22 cellular contexts compared by ENCODE assay signal in genomic region chr14:34233619-34234018, GRCh38.
"Had no signal": no experiment of that assay in that cellular context is flagged by ENCODE, and none has a peak within 500 bp of the region (broad histone marks: within the 10 kb centered on the region; RNA-seq: fewer than 3 reads in every experiment).

No MANE protein-coding gene starts in this region.

- H3K27me3 ChIP-seq: ascending aorta, body of pancreas, cardiac muscle cell, Peyer's patch, SJSA1 had no signal

- H3K4me1 ChIP-seq: ascending aorta, body of pancreas, Peyer's patch had no signal

- H3K9me3 ChIP-seq: ascending aorta, body of pancreas, Peyer's patch, SJSA1 had no signal

- ATAC-seq: activated CD8-positive, alpha-beta T cell treated with anti-CD3 and anti-CD28 coated beads, Interleukin-2, amount 10 ng/mL, durations not matched to agents 7 days and 5 days; body of pancreas; WTC11 had no signal

- H3K4me3 ChIP-seq: ascending aorta, body of pancreas, cardiac muscle cell, Peyer's patch, SJSA1 had no signal

- DNase-seq: activated CD4-positive, alpha-beta T cell treated with anti-CD3 and anti-CD28 coated beads for 48 hours; activated CD4-positive, alpha-beta T cell treated with anti-CD3 and anti-CD28 coated beads, Interleukin-2, amount 50 U/mL, for 4 hours; activated CD4-positive, CD25-positive, alpha-beta regulatory T cell treated with anti-CD3 and anti-CD28 coated beads, Interleukin-2, amount 50 U/mL, for 72 hours; activated CD8-positive, alpha-beta memory T cell treated with anti-CD3 and anti-CD28 coated beads, Interleukin-2, amount 50 U/mL, for 48 hours; activated CD8-positive, alpha-beta T cell treated with anti-CD3 and anti-CD28 coated beads, Interleukin-2, amount 10 ng/mL, durations not matched to agents 7 days and 5 days; activated naive CD4-positive, alpha-beta T cell treated with anti-CD3 and anti-CD28 coated beads, Interleukin-2, amount 50 U/mL, for 16 hours; activated T-cell treated with anti-CD3 and anti-CD28 coated beads, Interleukin-2, amount 50 U/mL, for 1 hour; body of pancreas; MM.1S; NCI-H1105 treated with DMSO at 0.1 percent for 48 hours; NCI-H1436 treated with DMSO at 0.1 percent for 48 hours; NCI-H187; NCI-H2081 treated with DMSO at 0.1 percent for 48 hours; NCI-H446; NCI-H524; Peyer's patch; T-helper 9 cell had no signal

- H3K27ac ChIP-seq: ascending aorta, body of pancreas, cardiac muscle cell, RWPE1, SJSA1 had no signal

- H3K36me3 ChIP-seq: ascending aorta, cardiac muscle cell, Peyer's patch, SJSA1 had no signal
